1 cellular context compared by ENCODE assay signal in the genomic region with DNA sequence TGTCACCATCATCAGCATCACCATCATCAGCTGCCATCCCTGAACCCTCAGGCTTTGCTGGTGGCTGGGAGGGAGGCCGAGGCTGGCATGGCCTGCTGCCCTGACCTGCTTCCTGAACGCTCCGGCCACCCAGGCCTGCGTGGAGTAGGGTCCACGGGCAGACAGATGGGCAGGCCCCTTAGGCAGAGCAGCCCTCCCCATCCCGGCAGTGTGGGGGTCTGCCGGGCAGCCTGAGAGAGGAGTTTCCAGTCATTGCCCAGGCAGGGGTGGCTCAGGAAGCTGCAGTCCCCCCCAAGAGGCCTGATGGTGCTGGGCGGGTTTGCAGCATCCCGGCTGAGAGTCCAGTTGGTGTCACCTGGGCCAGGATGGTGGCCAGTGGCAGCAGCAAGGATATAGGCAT.
TF ChIP-seq lines count a peak whose summit lies in the region.

No MANE protein-coding gene starts in this region.

TF ChIP-seq in endothelial cell of umbilical vein, 7 proteins besides CTCF, POLR2A, EP300 and RAD21:
- TF ChIP-seq JUN (IDR thresholded peaks at IDR 0.05; ENCODE audit: borderline replicate concordance, insufficient read depth, insufficient read length, low read depth) (no peak), MAX (IDR thresholded peaks at IDR 0.05; ENCODE audit: insufficient read depth, insufficient read length) (no peak), EZH2 (IDR thresholded peaks at IDR 0.05; ENCODE audit: borderline replicate concordance, low read depth, low read length, severe bottlenecking) (no peak), FOS (IDR thresholded peaks at IDR 0.05; ENCODE audit: borderline replicate concordance, insufficient read depth, low read length) (no peak), POLR2AphosphoS5 (IDR thresholded peaks at IDR 0.05; ENCODE audit: insufficient read depth, low read depth, low read length) (no peak), MYC (IDR thresholded peaks at IDR 0.05; ENCODE audit: low read depth, low read length) (no peak), GATA2 (IDR thresholded peaks at IDR 0.05; ENCODE audit: insufficient read depth, insufficient read length, low read depth, low read length) (no peak)
